In the genomic region with DNA sequence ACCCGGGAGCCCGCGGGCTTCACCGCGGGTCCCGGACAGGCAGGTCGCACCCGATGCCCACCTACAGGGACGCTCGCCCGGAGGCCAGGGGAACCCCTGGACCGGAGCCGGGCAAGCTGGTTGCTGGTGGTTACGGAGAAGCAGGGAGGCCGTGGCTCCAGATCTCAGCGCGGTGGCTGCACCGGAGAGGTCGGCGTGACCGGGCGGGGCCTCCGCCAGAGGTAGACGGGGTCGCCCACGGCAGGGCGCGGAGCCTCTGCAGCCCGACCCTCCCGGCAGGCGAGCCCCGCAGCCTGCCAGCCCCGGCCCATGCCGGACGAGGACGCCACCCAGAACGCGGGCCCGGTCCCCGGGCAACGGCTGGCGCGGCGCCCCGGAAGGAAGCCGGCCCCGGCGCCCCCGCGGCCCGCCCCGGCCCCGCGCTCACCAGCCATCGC, we compare ENCODE assay signal across 8 cellular contexts. TPM values are rescaled to one million over a fixed set of nuclear protein-coding genes. Genes with fewer than 3 reads are reported as not detected.
DNase-seq lines count a peak whose midpoint lies in the region; ATAC-seq lines count a peak whose summit lies in the region.

No MANE protein-coding gene starts in this region.

- H3K9me3 ChIP-seq in ES-I3 (ENCODE audit: control insufficient read depth, insufficient read depth, low read length) (no peaks in the 10 kb centered on the region), KOPT-K1 (ENCODE audit: insufficient read depth, low read length, poor library complexity, severe bottlenecking) (no peaks in the 10 kb centered on the region)

- peak overlapping the region; percentile 20 for H3K27ac Mint-ChIP-seq in dendritic cell treated with granulocyte-macrophage colony-stimulating factor and Interleukin-4, amounts not matched to agents 40 ng/mL and 50 ng/mL, for 4 days
- H3K27ac Mint-ChIP-seq in naive B cell = peak overlapping the region in 2 of 6 donors; percentile 67 to 83

- peak overlapping the region; percentile 65 for H3K27ac ChIP-seq in KOPT-K1 (ENCODE audit: low read depth, low read length, poor library complexity, severe bottlenecking)

- H3K27me3 Mint-ChIP-seq in dendritic cell treated with granulocyte-macrophage colony-stimulating factor and Interleukin-4, amounts not matched to agents 40 ng/mL and 50 ng/mL, for 4 days = no peaks in the 10 kb centered on the region
- no peaks in the 10 kb centered on the region for H3K27me3 Mint-ChIP-seq in naive B cell

- intact Hi-C loops in dendritic cell treated with granulocyte-macrophage colony-stimulating factor and Interleukin-4, amounts not matched to agents 40 ng/mL and 50 ng/mL, for 4 days (cut with micrococcal nuclease) = no loop called here

- H3K4me1 Mint-ChIP-seq in dendritic cell treated with granulocyte-macrophage colony-stimulating factor and Interleukin-4, amounts not matched to agents 40 ng/mL and 50 ng/mL, for 4 days (ENCODE audit: low read depth) = peaks cover 62% of the 10 kb centered on the region
- peaks cover 5 to 13% (median 9%) of the 10 kb centered on the region in 3 donors for H3K4me1 Mint-ChIP-seq in naive B cell

- peaks cover 4% of the 10 kb centered on the region; the same call in 1 of the 2 replicates for H3K4me1 ChIP-seq in ES-I3 (ENCODE audit: insufficient read depth, low read length)

- H3K9ac ChIP-seq in ES-I3 (ENCODE audit: low read depth, low read length) = peak overlapping the region; percentile 94

- peak overlapping the region; percentile 76 for H3K4me3 Mint-ChIP-seq in dendritic cell treated with granulocyte-macrophage colony-stimulating factor and Interleukin-4, amounts not matched to agents 40 ng/mL and 50 ng/mL, for 4 days
- peak overlapping the region; percentile 75 to 91 (median 87) for H3K4me3 Mint-ChIP-seq in naive B cell

- ATAC-seq in GM21529 (IDR thresholded peaks at IDR 0.05; ENCODE audit: unreplicated experiment) (peak; percentile 24), naive B cell (ENCODE audit: low read depth in 2 of 2) (peak in 1 of 2 donors; percentile 17), HG02852 (IDR thresholded peaks at IDR 0.05; ENCODE audit: unreplicated experiment) (no peak)

- no peaks in the 10 kb centered on the region for H3K9me3 Mint-ChIP-seq in dendritic cell treated with granulocyte-macrophage colony-stimulating factor and Interleukin-4, amounts not matched to agents 40 ng/mL and 50 ng/mL, for 4 days
- H3K9me3 Mint-ChIP-seq in naive B cell = no peaks in the 10 kb centered on the region

- no peaks in the 10 kb centered on the region for H3K36me3 ChIP-seq in ES-I3 (ENCODE audit: insufficient read depth, low read length)
- H3K36me3 ChIP-seq in KOPT-K1 (ENCODE audit: insufficient read depth, low read length) = peaks cover 80% of the 10 kb centered on the region

- peaks cover 83% of the 10 kb centered on the region for H3K36me3 Mint-ChIP-seq in dendritic cell treated with granulocyte-macrophage colony-stimulating factor and Interleukin-4, amounts not matched to agents 40 ng/mL and 50 ng/mL, for 4 days (ENCODE audit: low read depth)
- H3K36me3 Mint-ChIP-seq in naive B cell = no peaks in the 10 kb centered on the region

- DNase-seq in naive B cell (no peak), AML-193 (lab: John Stamatoyannopoulos, UW) (no peak), iPS-NIHi11 (ENCODE audit: low spot score) (no peak)

RNA-seq across cellular contexts. Expression of a gene that starts 0.3 kb away (rescaled TPM):
- 10 to 100 TPM; 19.0 to 28.4 (median 21.2) TPM for polyA plus RNA-seq in naive B cell (ENCODE audit: low read depth in 6 of 6)

RNA-seq across cellular contexts. Expression of a gene that starts 7.1 kb away (rescaled TPM):
- polyA plus RNA-seq in naive B cell (ENCODE audit: low read depth in 6 of 6) = 10 to 100 TPM; 23.6 to 41.3 (median 30.6) TPM

RNA-seq across cellular contexts. Expression of a gene that starts 8.8 kb away (rescaled TPM):
- polyA plus RNA-seq in naive B cell (ENCODE audit: low read depth in 6 of 6) = under 1 TPM in 1 of 6 donors, not detected in 5; 0.24 TPM

RNA-seq across cellular contexts. Expression of a gene that starts 16.7 kb away (rescaled TPM):
- 1 to 10 TPM; 3.4 to 6.7 (median 4.7) TPM for polyA plus RNA-seq in naive B cell (ENCODE audit: low read depth in 6 of 6)

RNA-seq across cellular contexts. Expression of a gene that starts 19.3 kb away (rescaled TPM):
- polyA plus RNA-seq in naive B cell (ENCODE audit: low read depth in 6 of 6) = 100 to 1,000 TPM; 208 to 260 (median 218) TPM
